7 cellular contexts compared by ENCODE assay signal in genomic region chr17:77086433-77087010, GRCh38. TPM values are rescaled to one million over a fixed set of nuclear protein-coding genes. Genes with fewer than 3 reads are reported as not detected.
A peak's percentile ranks its signal among the peaks of the same experiment; 100 is the strongest.
DNase-seq lines count a peak whose midpoint lies in the region; TF ChIP-seq lines count a peak whose summit lies in the region.

No MANE protein-coding gene starts in this region.

- H3K79me2 ChIP-seq in parathyroid adenoma = peaks cover 5% of the 10 kb centered on the region

- peak; percentile 96 for TF ChIP-seq CTCF in GM12873 (IDR thresholded peaks at IDR 0.05; ENCODE audit: insufficient read depth, low read depth, low read length, missing control alignments)
- peak; percentile 90 for TF ChIP-seq CTCF in parathyroid adenoma (IDR thresholded peaks at IDR 0.05)
- peak; percentile 94 for TF ChIP-seq CTCF in type B pancreatic cell (conservative IDR thresholded peaks at IDR 0.05)

- H3K4me3 ChIP-seq in parathyroid adenoma (ENCODE audit: low read depth, low read length) = no peak overlapping the region

- no peak overlapping the region for H3K9ac ChIP-seq in parathyroid adenoma

- H3K9me3 Mint-ChIP-seq in activated naive CD4-positive, alpha-beta T cell treated with anti-CD3 and anti-CD28 coated beads for 36 hours = no peaks in the 10 kb centered on the region
- no peaks in the 10 kb centered on the region for H3K9me3 Mint-ChIP-seq in type B pancreatic cell

- intact Hi-C loops in activated naive CD4-positive, alpha-beta T cell treated with anti-CD3 and anti-CD28 coated beads for 36 hours (cut with micrococcal nuclease) = loop anchor here (1.0 kb wide), 1 partner anchor 161 kb away; no protein-coding TSS in a partner anchor

- in situ Hi-C loops in SK-MEL-5 (cut with HindIII; ENCODE audit: low pct_unique_long_range_greater_than_20kb, low sequenced_read_pairs) = no loop called here

- no peaks in the 10 kb centered on the region for H3K27me3 Mint-ChIP-seq in activated naive CD4-positive, alpha-beta T cell treated with anti-CD3 and anti-CD28 coated beads for 36 hours (ENCODE audit: low read depth)
- H3K27me3 Mint-ChIP-seq in type B pancreatic cell = no peaks in the 10 kb centered on the region

- peaks cover 30% of the 10 kb centered on the region for H3K36me3 Mint-ChIP-seq in activated naive CD4-positive, alpha-beta T cell treated with anti-CD3 and anti-CD28 coated beads for 36 hours (ENCODE audit: low read depth)
- peaks cover 5% of the 10 kb centered on the region for H3K36me3 Mint-ChIP-seq in type B pancreatic cell

- H3K9me3 ChIP-seq in parathyroid adenoma (ENCODE audit: control insufficient read depth, low read length) = no peaks in the 10 kb centered on the region

- peak overlapping the region; percentile 84 for H2AFZ ChIP-seq in parathyroid adenoma

- no peaks in the 10 kb centered on the region for H3K36me3 ChIP-seq in parathyroid adenoma (ENCODE audit: control insufficient read depth, insufficient read depth, low read length)

- H3K4me1 ChIP-seq in parathyroid adenoma = peaks cover 4% of the 10 kb centered on the region

- no peaks in the 10 kb centered on the region for H3K27me3 ChIP-seq in parathyroid adenoma (ENCODE audit: control insufficient read depth, insufficient read depth, low read length)

- H3K27ac Mint-ChIP-seq in activated naive CD4-positive, alpha-beta T cell treated with anti-CD3 and anti-CD28 coated beads for 36 hours = no peak overlapping the region
- peak overlapping the region; percentile 43 for H3K27ac Mint-ChIP-seq in type B pancreatic cell

- no peak overlapping the region for H3K27ac ChIP-seq in parathyroid adenoma

- CTCF ChIA-PET in activated naive CD4-positive, alpha-beta T cell treated with anti-CD3 and anti-CD28 coated beads for 36 hours (lab: Charles Lee) = interaction anchor here (0.6 to 3.5 kb wide), 22 partner anchors 8 to 868 kb away, joined by 3 to 25 read pairs (median 3); no protein-coding TSS in a partner anchor

- H3K4me1 Mint-ChIP-seq in activated naive CD4-positive, alpha-beta T cell treated with anti-CD3 and anti-CD28 coated beads for 36 hours (ENCODE audit: low read depth) = peaks cover 40% of the 10 kb centered on the region
- H3K4me1 Mint-ChIP-seq in type B pancreatic cell (ENCODE audit: unreplicated experiment) = peaks cover 23% of the 10 kb centered on the region

- H3K4me2 ChIP-seq in parathyroid adenoma (ENCODE audit: low read length) = peak overlapping the region; percentile 34

- DNase-seq in M059J (ENCODE audit: low read depth) (peak; percentile 75), SK-MEL-5 (ENCODE audit: low read depth, low spot score) (peak; percentile 95), glomerular visceral epithelial cell (ENCODE audit: extremely low spot score) (peak; percentile 86), type B pancreatic cell (ENCODE audit: extremely low spot score, unreplicated experiment) (peak; percentile 89)
- DNase-seq in activated naive CD4-positive, alpha-beta T cell treated with anti-CD3 and anti-CD28 coated beads for 36 hours = peak; percentile 88

- H3K4me3 Mint-ChIP-seq in activated naive CD4-positive, alpha-beta T cell treated with anti-CD3 and anti-CD28 coated beads for 36 hours = peak overlapping the region; percentile 3
- H3K4me3 Mint-ChIP-seq in type B pancreatic cell = peak overlapping the region; percentile 46

RNA-seq across cellular contexts. Expression of gene SEC14L1, which starts 54.2 kb away (rescaled TPM):
- total RNA-seq in M059J (2014; rRNA removed; shearing (Covaris generic)) = 29.2 and 49.4 TPM in 2 replicates
- 85.3 and 89.0 TPM in 2 replicates for total RNA-seq in SK-MEL-5 (2014; rRNA removed; shearing (Covaris generic))
- polyA plus RNA-seq in SK-MEL-5 (2015; cell fraction: cytosol; rRNA removed) = 80.6 and 98.9 TPM in 2 replicates
- polyA plus RNA-seq in SK-MEL-5 (2015; cell fraction: nucleus; rRNA removed) = 43.4 and 64.3 TPM in 2 replicates
- 10 to 100 TPM; 39.6 to 42.5 TPM for total RNA-seq in activated naive CD4-positive, alpha-beta T cell treated with anti-CD3 and anti-CD28 coated beads for 36 hours
- total RNA-seq in type B pancreatic cell (ENCODE audit: low replicate concordance) = 42.3 and 74.9 TPM in 2 replicates
